Comparison of ENCODE assay signal across 1 cellular context in genomic region chr1:39642796-39643195, GRCh38.
TF ChIP-seq lines count a peak whose summit lies in the region.

No MANE protein-coding gene starts in this region.

TF ChIP-seq in IMR-90, 13 proteins besides CTCF, POLR2A, EP300 and RAD21:
- TF ChIP-seq CHD1 (IDR thresholded peaks at IDR 0.05; ENCODE audit: low read depth, low read length) (no peak), MAZ (IDR thresholded peaks at IDR 0.05; ENCODE audit: borderline replicate concordance, low read depth, low read length) (no peak), BHLHE40 (IDR thresholded peaks at IDR 0.05; ENCODE audit: low read depth, low read length) (no peak), MXI1 (IDR thresholded peaks at IDR 0.05; ENCODE audit: borderline replicate concordance, low read depth, low read length) (no peak), CEBPB (IDR thresholded peaks at IDR 0.05; ENCODE audit: low read depth, low read length) (no peak), MAFK (IDR thresholded peaks at IDR 0.05; ENCODE audit: low read depth, low read length) (no peak), FOS (IDR thresholded peaks at IDR 0.05; ENCODE audit: low read depth, low read length) (no peak), SMC3 (IDR thresholded peaks at IDR 0.05; ENCODE audit: low read depth, low read length) (no peak)
- TF ChIP-seq, protein P1, sequence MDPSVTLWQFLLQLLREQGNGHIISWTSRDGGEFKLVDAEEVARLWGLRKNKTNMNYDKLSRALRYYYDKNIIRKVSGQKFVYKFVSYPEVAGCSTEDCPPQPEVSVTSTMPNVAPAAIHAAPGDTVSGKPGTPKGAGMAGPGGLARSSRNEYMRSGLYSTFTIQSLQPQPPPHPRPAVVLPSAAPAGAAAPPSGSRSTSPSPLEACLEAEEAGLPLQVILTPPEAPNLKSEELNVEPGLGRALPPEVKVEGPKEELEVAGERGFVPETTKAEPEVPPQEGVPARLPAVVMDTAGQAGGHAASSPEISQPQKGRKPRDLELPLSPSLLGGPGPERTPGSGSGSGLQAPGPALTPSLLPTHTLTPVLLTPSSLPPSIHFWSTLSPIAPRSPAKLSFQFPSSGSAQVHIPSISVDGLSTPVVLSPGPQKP (IDR thresholded peaks at IDR 0.05; ENCODE audit: borderline replicate concordance, low read depth, low read length), result no peak
TF ChIP-seq in IMR-90: peak in this region for 0.
